In genomic region chr18:5339202-5339834, GRCh38 we compare ENCODE assay signal across 1 cellular context.
TF ChIP-seq lines count a peak whose summit lies in the region.

No MANE protein-coding gene starts in this region.

TF ChIP-seq in HepG2, 621 proteins besides CTCF, POLR2A, EP300 and RAD21 (continued from another document):
- TF ChIP-seq ZNF547 (CRISPR knock-in tag; IDR thresholded peaks at IDR 0.05) (no peak), ZNF563 (CRISPR knock-in tag; IDR thresholded peaks at IDR 0.05) (no peak), HNF4G (IDR thresholded peaks at IDR 0.05; ENCODE audit: borderline replicate concordance, low read depth, low read length) (peak; percentile 62), HNF4G (CRISPR knock-in tag; IDR thresholded peaks at IDR 0.05; ENCODE audit: borderline replicate concordance, low read depth) (peak; percentile 33; the same call in 1 of the 2 replicates), TEAD3 (CRISPR knock-in tag; optimal IDR thresholded peaks at IDR 0.05; ENCODE audit: borderline replicate concordance) (peak; percentile 37), REXO4 (CRISPR knock-in tag; IDR thresholded peaks at IDR 0.05; ENCODE audit: borderline replicate concordance) (no peak), REST (IDR thresholded peaks at IDR 0.05; ENCODE audit: borderline replicate concordance in 1 of 2, low read depth in 1 of 2, low read length in 2 of 2) (peak in 1 of 2 experiments; percentile 32; a peak in 1 of 4 replicates), GATAD2A (CRISPR knock-in tag; IDR thresholded peaks at IDR 0.05) (peak; percentile 62), SMAD9 (CRISPR knock-in tag; IDR thresholded peaks at IDR 0.05) (no peak), SKIL (CRISPR knock-in tag; IDR thresholded peaks at IDR 0.05; ENCODE audit: borderline replicate concordance) (peak; percentile 62; the same call in 1 of the 2 replicates), PHF21A (CRISPR knock-in tag; IDR thresholded peaks at IDR 0.05) (0 out of 2 replicates have a peak, but pooled peaks have one; percentile 35), THRA (CRISPR knock-in tag; IDR thresholded peaks at IDR 0.05; ENCODE audit: borderline replicate concordance) (peak; percentile 84; the same call in 1 of the 2 replicates), CHCHD3 (CRISPR knock-in tag; IDR thresholded peaks at IDR 0.05) (no peak), ZNF564 (CRISPR knock-in tag; IDR thresholded peaks at IDR 0.05) (0 out of 2 replicates have a peak, but pooled peaks have one; percentile 28), BCL6 (CRISPR knock-in tag; IDR thresholded peaks at IDR 0.05) (peak; percentile 84), ZNF296 (CRISPR knock-in tag; conservative IDR thresholded peaks at IDR 0.05) (no peak), REPIN1 (CRISPR knock-in tag; IDR thresholded peaks at IDR 0.05; ENCODE audit: borderline replicate concordance, low read depth) (peak; percentile 38; the same call in 1 of the 2 replicates), TBX2 (CRISPR knock-in tag; IDR thresholded peaks at IDR 0.05; ENCODE audit: borderline replicate concordance) (peak; percentile 75; the same call in 1 of the 2 replicates), SALL1 (CRISPR knock-in tag; IDR thresholded peaks at IDR 0.05) (peak; percentile 49; the same call in 1 of the 2 replicates), ETV6 (CRISPR knock-in tag; conservative IDR thresholded peaks at IDR 0.05) (no peak), GATA4 (IDR thresholded peaks at IDR 0.05; ENCODE audit: borderline replicate concordance, low read depth) (peak; percentile 59; the same call in 1 of the 2 replicates), HMG20A (CRISPR knock-in tag; IDR thresholded peaks at IDR 0.05; ENCODE audit: borderline replicate concordance) (peak; percentile 70)
